Comparison of ENCODE assay signal across 10 cellular contexts in genomic region chr20:49700411-49701185, GRCh38. TPM values are rescaled to one million over a fixed set of nuclear protein-coding genes. Genes with fewer than 3 reads are reported as not detected.
DNase-seq lines count a peak whose midpoint lies in the region; TF ChIP-seq lines count a peak whose summit lies in the region.
"Had no signal": no experiment of that assay in that cellular context is flagged by ENCODE, and none has a peak within 500 bp of the region (broad histone marks: within the 10 kb centered on the region; RNA-seq: fewer than 3 reads in every experiment).

No MANE protein-coding gene starts in this region.

- peak overlapping the region; percentile 73 for H3K9ac ChIP-seq in smooth muscle cell (ENCODE audit: low read depth)
- H3K9ac ChIP-seq: BLaER1 had no signal

- H3K4me2 ChIP-seq in smooth muscle cell, result peak overlapping the region; percentile 33
- H3K4me2 ChIP-seq: BLaER1 had no signal

- H3K36me3 ChIP-seq in smooth muscle cell (ENCODE audit: low read depth) (no peaks in the 10 kb centered on the region), thyroid gland (no peaks in the 10 kb centered on the region)
- H3K36me3 ChIP-seq: BLaER1, pancreas had no signal

- H3K9me3 ChIP-seq in smooth muscle cell (replicated peaks; ENCODE audit: low read depth) (no peaks in the 10 kb centered on the region), thyroid gland (no peaks in the 10 kb centered on the region)
- H3K9me3 ChIP-seq: BLaER1, pancreas had no signal

- H3K27ac ChIP-seq in smooth muscle cell (ENCODE audit: low read depth) (peak overlapping the region; percentile 89), thyroid gland (no peak overlapping the region)
- H3K27ac ChIP-seq: BLaER1 had no signal

- H3F3A ChIP-seq in smooth muscle cell (ENCODE audit: low read depth), result no peaks in the 10 kb centered on the region

- no peaks in the 10 kb centered on the region for H3K27me3 ChIP-seq in smooth muscle cell (ENCODE audit: low read depth)
- H3K27me3 ChIP-seq in thyroid gland, result no peaks in the 10 kb centered on the region
- H3K27me3 ChIP-seq: BLaER1, pancreas had no signal

- H3K79me2 ChIP-seq in smooth muscle cell (ENCODE audit: low read depth), result peaks cover 97% of the 10 kb centered on the region

- TF ChIP-seq CTCF in smooth muscle cell (IDR thresholded peaks at IDR 0.05; ENCODE audit: borderline replicate concordance, insufficient read depth, poor library complexity, severe bottlenecking) (no peak), thyroid gland (IDR thresholded peaks at IDR 0.05) (no peak)

- intact Hi-C loops in thyroid gland (cut with DNase I), result no loop called here

- DNase-seq in NCI-H2196 (lab: John Stamatoyannopoulos, UW; ENCODE audit: unreplicated experiment), result peak; percentile 32
- no peak for DNase-seq in NCI-H2196 treated with DMSO at 0.1 percent for 48 hours (lab: John Stamatoyannopoulos, UW; ENCODE audit: unreplicated experiment)
- peak; percentile 43 for DNase-seq in SIG-M5 (lab: John Stamatoyannopoulos, UW)
- DNase-seq in erythroblast (lab: John Stamatoyannopoulos, UW), result peak; percentile 62 to 81
- DNase-seq in smooth muscle cell (lab: John Stamatoyannopoulos, UW; ENCODE audit: unreplicated experiment), result no peak
- no peak for DNase-seq in NCI-H510A (lab: John Stamatoyannopoulos, UW)
- DNase-seq in DMS114 treated with DMSO at 0.1 percent for 48 hours (lab: John Stamatoyannopoulos, UW; ENCODE audit: unreplicated experiment), result no peak
- DNase-seq in thyroid gland, result no peak
- DNase-seq: pancreas had no signal

- TF ChIP-seq POLR2A in erythroblast (IDR thresholded peaks at IDR 0.05; ENCODE audit: low read length), result no peak
- TF ChIP-seq POLR2A in thyroid gland (IDR thresholded peaks at IDR 0.05), result no peak

- no peak overlapping the region for H2AFZ ChIP-seq in smooth muscle cell (ENCODE audit: low read depth)

- H3K4me1 ChIP-seq in smooth muscle cell (ENCODE audit: low read depth), result peaks cover 34% of the 10 kb centered on the region
- H3K4me1 ChIP-seq in thyroid gland, result peaks cover 10 to 14% of the 10 kb centered on the region in 2 donors

- 53% methylated on average over 7 of the region's 7 CpGs for WGBS in smooth muscle cell (ENCODE audit: low lambda C conversion rate)
- WGBS in thyroid gland, 2 donors, result 84 to 90% methylated on average over 7 of the region's 7 CpGs

- H3K4me3 ChIP-seq in smooth muscle cell, result no peak overlapping the region
- H3K4me3 ChIP-seq in thyroid gland (replicated peaks in 1 of 3), result no peak overlapping the region
- H3K4me3 ChIP-seq: BLaER1, pancreas had no signal

- H4K20me1 ChIP-seq in smooth muscle cell (ENCODE audit: low read depth), result peaks cover 88% of the 10 kb centered on the region

RNA-seq across cellular contexts. Expression of gene B4GALT5, which starts 13.1 kb away (rescaled TPM):
- total RNA-seq in smooth muscle cell (25.6 and 26.0 TPM in 2 replicates), thyroid gland (10 to 100 TPM; 11.5 to 22.2 (median 17.6) TPM)
- 8.2 and 12.0 TPM in 2 replicates for polyA plus RNA-seq in smooth muscle cell

Comparison
In these comparisons a context has a peak if more than half of its experiments do, and no peak if none do; other contexts are left out.
1. DNase-seq: peak in NCI-H2196 (single experiment), SIG-M5 (single experiment) and erythroblast (2 of 2); none in NCI-H2196 treated with DMSO at 0.1 percent for 48 hours (single experiment), smooth muscle cell (single experiment), NCI-H510A (single experiment), DMS114 treated with DMSO at 0.1 percent for 48 hours (single experiment) and thyroid gland (0 of 2).